ENCODE assay signal across 19 cellular contexts in the genomic region with DNA sequence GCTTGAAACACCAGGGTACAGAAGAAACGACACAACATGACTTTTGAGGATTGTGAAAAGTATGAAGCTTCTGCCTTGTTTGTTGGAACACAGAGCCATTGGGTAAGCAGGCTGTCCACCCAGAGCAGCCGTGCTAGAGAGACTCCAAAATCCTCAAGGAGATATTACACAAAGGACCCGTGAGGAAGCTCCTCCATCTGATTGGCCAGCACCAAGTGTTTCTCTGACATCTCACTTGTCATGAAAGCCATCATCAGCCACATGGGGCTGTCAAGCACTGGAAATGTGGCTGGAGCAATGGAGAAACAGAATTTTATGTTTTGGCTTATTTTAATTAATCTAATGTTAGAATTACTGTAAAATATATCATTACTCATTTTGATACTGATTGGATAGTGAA.
"Had no signal": no experiment of that assay in that cellular context is flagged by ENCODE, and none has a peak within 500 bp of the region (broad histone marks: within the 10 kb centered on the region; RNA-seq: fewer than 3 reads in every experiment).

No MANE protein-coding gene starts in this region.

- H3K9me3 ChIP-seq: esophagus muscularis mucosa, gastroesophageal sphincter, heart left ventricle, left lung, lower lobe of right lung, mucosa of descending colon had no signal

- H3K4me3 ChIP-seq: coronary artery, dorsolateral prefrontal cortex, esophagus muscularis mucosa, gastroesophageal sphincter, heart left ventricle, hepatocyte, left lung, lower lobe of right lung, mucosa of descending colon had no signal

- DNase-seq: dermis blood vessel endothelial cell; dorsolateral prefrontal cortex; effector CD4-positive, alpha-beta T cell; effector memory CD4-positive, alpha-beta T cell; foreskin keratinocyte; heart left ventricle; hypothalamus; left cardiac atrium; left lung; left ventricle myocardium superior; lower lobe of right lung; mesenchymal stem cell; mucosa of descending colon; naive thymus-derived CD4-positive, alpha-beta T cell; natural killer cell had no signal

- H3K36me3 ChIP-seq: esophagus muscularis mucosa, gastroesophageal sphincter, heart left ventricle, left lung, lower lobe of right lung had no signal

- H3K79me2 ChIP-seq: hepatocyte had no signal

- H3K27me3 ChIP-seq: esophagus muscularis mucosa, gastroesophageal sphincter, left lung had no signal

- ATAC-seq: foreskin keratinocyte; gastroesophageal sphincter; heart left ventricle; left cardiac atrium; left lung; left ventricle myocardium superior; lower lobe of right lung; mucosa of descending colon; naive thymus-derived CD4-positive, alpha-beta T cell; natural killer cell had no signal

- H3K4me1 ChIP-seq: esophagus muscularis mucosa, foreskin keratinocyte, gastroesophageal sphincter, heart left ventricle, left lung, lower lobe of right lung had no signal

- H3K27ac ChIP-seq: coronary artery, dorsolateral prefrontal cortex, esophagus muscularis mucosa, foreskin keratinocyte, gastroesophageal sphincter, heart left ventricle, hepatocyte, left lung, lower lobe of right lung had no signal

- H2AFZ ChIP-seq: hepatocyte had no signal

- H3K4me2 ChIP-seq: hepatocyte had no signal
